8 cellular contexts compared by ENCODE assay signal in the genomic region with DNA sequence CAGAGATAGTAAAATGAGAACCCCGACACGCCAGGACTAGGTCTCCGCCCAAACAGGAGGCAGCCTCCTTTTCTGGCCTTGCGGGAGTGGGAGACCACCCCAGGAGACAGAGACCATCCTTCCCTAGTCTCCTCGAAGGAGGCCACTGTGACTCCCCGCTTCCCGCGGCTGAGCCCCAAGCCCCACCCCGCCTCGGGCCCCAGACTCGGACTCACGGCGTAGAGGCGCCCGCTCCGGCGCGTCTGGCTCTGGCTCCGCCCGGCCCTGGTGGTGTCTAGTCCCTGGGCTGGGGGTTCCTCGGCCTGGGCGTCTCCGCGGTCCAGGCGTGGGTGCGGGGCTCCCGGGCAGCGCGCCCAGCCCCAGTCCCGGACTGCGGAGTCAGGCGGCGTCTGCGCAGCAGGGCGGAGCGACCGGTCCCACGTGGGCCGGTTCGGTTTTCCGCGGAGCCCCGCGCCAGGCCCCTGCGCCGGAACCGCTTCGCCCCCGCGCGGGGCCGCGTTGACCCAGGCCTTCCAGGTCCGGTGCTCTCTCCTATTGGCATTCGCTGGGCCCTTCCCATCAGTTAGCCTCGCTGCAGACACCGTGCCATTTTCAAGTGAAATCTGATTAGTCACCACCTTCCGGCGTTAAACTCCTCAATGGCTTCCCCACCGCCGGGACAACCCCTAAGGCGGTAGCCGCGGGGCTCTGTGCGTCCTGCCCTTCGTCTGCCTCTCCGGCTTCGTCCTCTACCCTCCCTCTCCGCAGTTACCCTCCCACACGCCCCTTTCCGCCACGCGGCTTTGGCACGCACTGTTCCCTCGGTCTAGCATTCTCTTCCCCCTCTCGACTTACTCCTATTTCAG. TPM values are rescaled to one million over a fixed set of nuclear protein-coding genes. Genes with fewer than 3 reads are reported as not detected.
DNase-seq lines count a peak whose midpoint lies in the region; ATAC-seq and TF ChIP-seq lines count a peak whose summit lies in the region.

A gene with protein sequence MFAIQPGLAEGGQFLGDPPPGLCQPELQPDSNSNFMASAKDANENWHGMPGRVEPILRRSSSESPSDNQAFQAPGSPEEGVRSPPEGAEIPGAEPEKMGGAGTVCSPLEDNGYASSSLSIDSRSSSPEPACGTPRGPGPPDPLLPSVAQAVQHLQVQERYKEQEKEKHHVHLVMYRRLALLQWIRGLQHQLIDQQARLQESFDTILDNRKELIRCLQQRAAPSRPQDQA (minus strand): TSS at position 393 of the 845 bp plus-strand sequence. CDS start 2,563 bp downstream, outside the sequence.

- H3K4me1 ChIP-seq in ACC112 (ENCODE audit: control insufficient read depth, insufficient read depth, low read length, unreplicated experiment) (peaks cover 27% of the 10 kb centered on the region), neutrophil (ENCODE audit: control insufficient read depth in 1 of 2, insufficient read depth in 1 of 2, low read depth in 1 of 2, low read length in 1 of 2) (peaks cover 15% of the 10 kb centered on the region in 2 experiments)

- no peak for TF ChIP-seq CTCF in neutrophil (IDR thresholded peaks at IDR 0.05)
- TF ChIP-seq CTCF in subcutaneous adipose tissue (IDR thresholded peaks at IDR 0.05; ENCODE audit: low read depth) = no peak

- in situ Hi-C loops in SK-MEL-5 (cut with HindIII; ENCODE audit: low pct_unique_long_range_greater_than_20kb, low sequenced_read_pairs) = no loop called here

- ATAC-seq in GM18520 (IDR thresholded peaks at IDR 0.05; ENCODE audit: unreplicated experiment) (peak; percentile 44), HG03565 (IDR thresholded peaks at IDR 0.05; ENCODE audit: unreplicated experiment) (peak; percentile 46)

- peak within 1 kb of the TSS; percentile 86 for H2AFZ ChIP-seq in ACC112 (ENCODE audit: low read length, unreplicated experiment)

- H3K27me3 ChIP-seq in ACC112 (ENCODE audit: insufficient read depth, low read length) = no peaks in the 10 kb centered on the region
- peaks cover 16% of the 10 kb centered on the region for H3K27me3 ChIP-seq in neutrophil

- H3K79me2 ChIP-seq in ACC112 (ENCODE audit: control insufficient read depth, insufficient read depth, low read length, unreplicated experiment) = peaks cover 39% of the 10 kb centered on the region

- DNase-seq in SK-MEL-5 (ENCODE audit: low read depth, low spot score) (peak; percentile 61), foreskin melanocyte (peak; percentile 72)
- DNase-seq in activated naive CD4-positive, alpha-beta T cell (lab: John Stamatoyannopoulos, UW) = peak; percentile 30 to 39 (median 36)

- H3K4me3 ChIP-seq in ACC112 (ENCODE audit: low read depth, low read length) = peak within 1 kb of the TSS; percentile 90
- peak within 1 kb of the TSS; percentile 78 to 87 for H3K4me3 ChIP-seq in neutrophil (ENCODE audit: low read depth in 1 of 2, low read length in 1 of 2)

- no peaks in the 10 kb centered on the region for H3K9me3 ChIP-seq in neutrophil

- H3K36me3 ChIP-seq in ACC112 (ENCODE audit: insufficient read depth, low read length) (peaks cover 5% of the 10 kb centered on the region; the same call in 1 of the 2 replicates), neutrophil (no peaks in the 10 kb centered on the region)

- H3K27ac ChIP-seq in ACC112 (ENCODE audit: low read depth, low read length) = peak within 1 kb of the TSS; percentile 74
- no peak within 1 kb of the TSS for H3K27ac ChIP-seq in neutrophil

RNA-seq across cellular contexts. Expression of the gene that starts here (rescaled TPM):
- 20.9 and 21.4 TPM in 2 replicates for total RNA-seq in SK-MEL-5 (2014; rRNA removed; shearing (Covaris generic))
- 20.8 and 27.5 TPM in 2 replicates for polyA plus RNA-seq in SK-MEL-5 (2015; cell fraction: cytosol; rRNA removed)
- 30.1 and 34.7 TPM in 2 replicates for polyA plus RNA-seq in SK-MEL-5 (2015; cell fraction: nucleus; rRNA removed)
- 10 to 100 TPM in 3 of 4 donors, 1 to 10 TPM in 1; 6.4 to 14.8 (median 12.5) TPM for total RNA-seq in subcutaneous adipose tissue
